Comparison of ENCODE assay signal across 9 cellular contexts in the genomic region with DNA sequence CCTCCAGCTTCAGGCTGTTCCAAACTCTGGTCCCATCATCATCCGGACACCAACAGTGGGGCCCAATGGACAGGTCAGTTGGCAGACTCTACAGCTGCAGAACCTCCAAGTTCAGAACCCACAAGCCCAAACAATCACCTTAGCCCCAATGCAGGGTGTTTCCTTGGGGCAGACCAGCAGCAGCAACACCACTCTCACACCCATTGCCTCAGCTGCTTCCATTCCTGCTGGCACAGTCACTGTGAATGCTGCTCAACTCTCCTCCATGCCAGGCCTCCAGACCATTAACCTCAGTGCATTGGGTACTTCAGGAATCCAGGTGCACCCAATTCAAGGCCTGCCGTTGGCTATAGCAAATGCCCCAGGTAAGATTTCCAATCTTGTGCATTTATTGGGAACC. TPM values are rescaled to one million over a fixed set of nuclear protein-coding genes. Genes with fewer than 3 reads are reported as not detected.
DNase-seq lines count a peak whose midpoint lies in the region; ATAC-seq and TF ChIP-seq lines count a peak whose summit lies in the region.
"Had no signal": no experiment of that assay in that cellular context is flagged by ENCODE, and none has a peak within 500 bp of the region (broad histone marks: within the 10 kb centered on the region; RNA-seq: fewer than 3 reads in every experiment).

No MANE protein-coding gene starts in this region.

- H3K4me1 ChIP-seq in A673 (ENCODE audit: insufficient read depth, low read length, poor library complexity, severe bottlenecking) = peaks cover 37% of the 10 kb centered on the region
- peaks cover 63% of the 10 kb centered on the region for H3K4me1 ChIP-seq in muscle layer of colon (ENCODE audit: insufficient read depth, low read length)

- H3K9me3 ChIP-seq in A673 (ENCODE audit: low read depth, low read length, poor library complexity, severe bottlenecking) (no peaks in the 10 kb centered on the region), muscle layer of colon (ENCODE audit: low read length) (no peaks in the 10 kb centered on the region)

- in situ Hi-C loops in brain microvascular endothelial cell (cut with HindIII; ENCODE audit: low pct_ligation_motif_present, low sequenced_read_pairs) = no loop called here

- peaks cover 4% of the 10 kb centered on the region for H3K27me3 Mint-ChIP-seq in HFFc6 (ENCODE audit: insufficient read depth)

- H3K4me3 ChIP-seq in A673 (ENCODE audit: low read depth, low read length, poor library complexity, severe bottlenecking) (peak overlapping the region; percentile 38), brain microvascular endothelial cell (ENCODE audit: low read depth, low read length) (peak overlapping the region; percentile 17), muscle layer of colon (ENCODE audit: low read depth in 1 of 2, low read length in 2 of 2) (peak overlapping the region; percentile 25 to 58)

- H3K36me3 ChIP-seq in A673 (ENCODE audit: insufficient read depth, low read length, poor library complexity, severe bottlenecking) = peaks cover 47% of the 10 kb centered on the region
- peaks cover 15% of the 10 kb centered on the region for H3K36me3 ChIP-seq in brain microvascular endothelial cell (replicated peaks)
- peaks cover 26% of the 10 kb centered on the region for H3K36me3 ChIP-seq in muscle layer of colon (ENCODE audit: insufficient read depth, low read length)

- POLR2A ChIA-PET in A673 (lab: Charles Lee; ENCODE audit: low non-redundant PET) = no interaction called here

- H3K4me3 Mint-ChIP-seq in HFFc6 = peak overlapping the region; percentile 91

- CTCF ChIA-PET in A673 (lab: Charles Lee) = interaction anchor here (0.5 to 1.0 kb wide), 2 partner anchors 38 to 376 kb away, joined by 3 read pairs; no protein-coding TSS in a partner anchor

- H3K27me3 ChIP-seq in A673 (replicated peaks; ENCODE audit: insufficient read depth, low read depth, low read length, poor library complexity) = no peaks in the 10 kb centered on the region
- no peaks in the 10 kb centered on the region for H3K27me3 ChIP-seq in brain microvascular endothelial cell (replicated peaks)
- no peaks in the 10 kb centered on the region for H3K27me3 ChIP-seq in muscle layer of colon (ENCODE audit: control insufficient read depth in 1 of 2, insufficient read depth in 2 of 2, low read length in 2 of 2)

- H3K9me3 Mint-ChIP-seq in HFFc6 = no peaks in the 10 kb centered on the region

- H3K27ac Mint-ChIP-seq in HFFc6 = no peak overlapping the region; the same call in 1 of the 2 replicates

- DNase-seq in A673 (ENCODE audit: low spot score) (no peak), HFFc6 (no peak), brain microvascular endothelial cell (no peak), amniotic stem cell (lab: John Stamatoyannopoulos, UW) (no peak), NCI-H345 treated with DMSO at 0.1 percent for 48 hours (lab: John Stamatoyannopoulos, UW; ENCODE audit: unreplicated experiment) (no peak)
- DNase-seq: NCI-H1930 had no signal

- BruUV-seq in A673 (replicated peaks; lab: Mats Ljungman, UMichigan) = no TSS peak

- H3K4me1 Mint-ChIP-seq in HFFc6 (ENCODE audit: low read depth) = peaks cover 51% of the 10 kb centered on the region

- H3K9ac ChIP-seq in muscle layer of colon (ENCODE audit: low read length) = peak overlapping the region; percentile 3

- H3K36me3 Mint-ChIP-seq in HFFc6 (ENCODE audit: low read depth) = peaks cover 44% of the 10 kb centered on the region

- TF ChIP-seq CTCF in A673 (conservative IDR thresholded peaks at IDR 0.05; ENCODE audit: low read depth, low read length) = no peak
- no peak for TF ChIP-seq CTCF in HFFc6 (IDR thresholded peaks at IDR 0.05)
- no peak for TF ChIP-seq CTCF in brain microvascular endothelial cell (IDR thresholded peaks at IDR 0.05; ENCODE audit: low read depth, low read length, missing control alignments)

- intact Hi-C loops in A673 (cut with micrococcal nuclease; ENCODE audit: unreplicated experiment) = no loop called here

- H3K27ac ChIP-seq in A673 (ENCODE audit: low read depth, low read length, poor library complexity, severe bottlenecking) = no peak overlapping the region
- H3K27ac ChIP-seq in brain microvascular endothelial cell = no peak overlapping the region
- peak overlapping the region; percentile 14 for H3K27ac ChIP-seq in muscle layer of colon (ENCODE audit: low read depth, low read length)

- TF ChIP-seq POLR2A in GM18505 (IDR thresholded peaks at IDR 0.05; ENCODE audit: borderline replicate concordance, extremely low read depth, insufficient read depth, insufficient read length) = no peak

- ATAC-seq in GM18505 (IDR thresholded peaks at IDR 0.05; ENCODE audit: unreplicated experiment) (no peak), GM21526 (IDR thresholded peaks at IDR 0.05; ENCODE audit: low FRiP score, unreplicated experiment) (no peak)

RNA-seq across cellular contexts. Expression of a gene that starts 3.3 kb away (rescaled TPM):
- total RNA-seq in A673 (2021) = 78.4 and 80.9 TPM in 2 replicates
- 10 to 100 TPM; 38.2 to 51.8 (median 43.5) TPM for total RNA-seq in HFFc6 (2021; fragmentation: NEBNext Ultra II Directional; extraction: Animal tissue kit (Norgen Biotek cat#: 25700))

RNA-seq across cellular contexts. Expression of a gene that starts 40.4 kb away (rescaled TPM):
- not detected in 2 replicates for total RNA-seq in A673 (2021)
- total RNA-seq in HFFc6 (2021; fragmentation: NEBNext Ultra II Directional; extraction: Animal tissue kit (Norgen Biotek cat#: 25700)) = not detected

RNA-seq across cellular contexts. Expression of a gene that starts 47.1 kb away (rescaled TPM):
- not detected in 2 replicates for total RNA-seq in A673 (2021)
- total RNA-seq in HFFc6 (2021; fragmentation: NEBNext Ultra II Directional; extraction: Animal tissue kit (Norgen Biotek cat#: 25700)) = not detected

RNA-seq across cellular contexts. Expression of a gene that starts 58.3 kb away (rescaled TPM):
- total RNA-seq in A673 (2021) = 155 and 180 TPM in 2 replicates
- 100 to 1,000 TPM; 122 to 188 (median 165) TPM for total RNA-seq in HFFc6 (2021; fragmentation: NEBNext Ultra II Directional; extraction: Animal tissue kit (Norgen Biotek cat#: 25700))
